20 cellular contexts compared by ENCODE assay signal in the genomic region with DNA sequence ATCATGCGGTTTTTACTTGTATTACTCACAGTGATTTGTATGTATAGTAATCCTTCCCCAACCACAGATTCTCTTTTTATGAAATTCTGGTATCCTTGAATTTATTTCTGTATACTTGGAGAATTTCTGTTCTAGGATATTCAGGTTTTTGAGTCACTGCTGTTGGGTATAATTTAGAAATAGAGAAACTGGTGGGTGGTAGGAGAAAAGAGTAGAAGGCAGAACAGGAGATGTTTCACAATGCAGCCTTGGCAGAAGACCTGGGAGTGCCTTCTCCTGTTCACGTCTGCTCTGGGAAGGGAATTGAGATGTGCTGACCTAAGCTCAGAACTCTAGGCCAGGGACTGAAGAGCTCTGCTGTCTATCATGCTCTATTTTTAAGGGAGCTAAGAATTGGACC.
DNase-seq lines count a peak whose midpoint lies in the region; FAIRE-seq and TF ChIP-seq lines count a peak whose summit lies in the region.
"Had no signal": no experiment of that assay in that cellular context is flagged by ENCODE, and none has a peak within 500 bp of the region (broad histone marks: within the 10 kb centered on the region; RNA-seq: fewer than 3 reads in every experiment).

No MANE protein-coding gene starts in this region.

- intact Hi-C loops in PC-9 (cut with micrococcal nuclease; ENCODE audit: unreplicated experiment): no loop called here

- H3K9me3 ChIP-seq in astrocyte (ENCODE audit: insufficient read depth, low read depth, low read length): no peaks in the 10 kb centered on the region
- H3K9me3 ChIP-seq in neural progenitor cell (ENCODE audit: low read depth): no peaks in the 10 kb centered on the region
- no peaks in the 10 kb centered on the region for H3K9me3 ChIP-seq in PC-9 (ENCODE audit: insufficient read depth, low read depth)
- H3K9me3 ChIP-seq: BLaER1 had no signal

- H3K4me2 ChIP-seq in astrocyte (ENCODE audit: low read length) (no peak overlapping the region), neural progenitor cell (no peak overlapping the region), PC-9 (no peak overlapping the region)
- H3K4me2 ChIP-seq: BLaER1 had no signal

- DNase-seq in HFFc6: peak; percentile 3
- DNase-seq in astrocyte (ENCODE audit: low read depth): peak; percentile 8
- no peak for DNase-seq in neural progenitor cell (ENCODE audit: low spot score)
- DNase-seq in stromal cell of bone marrow (ENCODE audit: low read depth): peak; percentile 4
- no peak for DNase-seq in HuH-7 (ENCODE audit: low spot score)
- DNase-seq in SW 1271 (lab: John Stamatoyannopoulos, UW): no peak
- no peak for DNase-seq in PC-9
- DNase-seq: CD4-positive, CD25-positive, alpha-beta regulatory T cell; DMS153; DND-41; NCI-H1092 treated with DMSO at 0.1 percent for 48 hours; NCI-H1436; NCI-H187 treated with DMSO at 0.1 percent for 48 hours; NCI-H446; NCI-H526; SHP77 treated with DMSO at 0.1 percent for 48 hours had no signal

- H3K79me2 ChIP-seq in astrocyte (ENCODE audit: insufficient read depth, low read length) (no peaks in the 10 kb centered on the region), neural progenitor cell (ENCODE audit: low read depth) (no peaks in the 10 kb centered on the region), PC-9 (ENCODE audit: low read depth) (no peaks in the 10 kb centered on the region)

- no peak overlapping the region for H3K9ac ChIP-seq in astrocyte (ENCODE audit: low read length)
- H3K9ac ChIP-seq in neural progenitor cell: no peak overlapping the region
- H3K9ac ChIP-seq: BLaER1 had no signal

- H3K4me3 ChIP-seq in astrocyte (ENCODE audit: insufficient read depth, low read depth, low read length) (no peak overlapping the region), neural progenitor cell (no peak overlapping the region), PC-9 (no peak overlapping the region)
- H3K4me3 ChIP-seq: BLaER1 had no signal

- H3K27me3 ChIP-seq in astrocyte (ENCODE audit: insufficient read depth, low read length) (no peaks in the 10 kb centered on the region), neural progenitor cell (no peaks in the 10 kb centered on the region), PC-9 (ENCODE audit: insufficient read depth, low read depth) (peaks cover 16% of the 10 kb centered on the region; the same call in 1 of the 2 replicates)
- H3K27me3 ChIP-seq: BLaER1 had no signal

- H3K4me1 ChIP-seq in astrocyte (ENCODE audit: insufficient read depth, low read length) (no peaks in the 10 kb centered on the region), neural progenitor cell (peaks cover 36% of the 10 kb centered on the region), PC-9 (replicated peaks; ENCODE audit: insufficient read depth) (no peaks in the 10 kb centered on the region)
- H3K4me1 ChIP-seq: BLaER1 had no signal

- CTCF ChIA-PET in PC-9 (lab: Charles Lee): no interaction called here

- no peaks in the 10 kb centered on the region for H3K36me3 ChIP-seq in astrocyte (ENCODE audit: insufficient read depth, low read length)
- no peaks in the 10 kb centered on the region for H3K36me3 ChIP-seq in neural progenitor cell
- H3K36me3 ChIP-seq in PC-9 (ENCODE audit: low read depth): no peaks in the 10 kb centered on the region
- H3K36me3 ChIP-seq: BLaER1 had no signal

- H3K4me1 Mint-ChIP-seq in HFFc6 (ENCODE audit: low read depth): peaks cover 18% of the 10 kb centered on the region
- no peaks in the 10 kb centered on the region for H3K4me1 Mint-ChIP-seq in astrocyte (ENCODE audit: low read depth, unreplicated experiment)
- H3K4me1 Mint-ChIP-seq in neural progenitor cell: peaks cover 36% of the 10 kb centered on the region
- H3K4me1 Mint-ChIP-seq: CD4-positive, CD25-positive, alpha-beta regulatory T cell had no signal

- H3K27me3 Mint-ChIP-seq in HFFc6 (ENCODE audit: insufficient read depth): peaks cover 4% of the 10 kb centered on the region
- H3K27me3 Mint-ChIP-seq in astrocyte (ENCODE audit: low read depth, unreplicated experiment): peaks cover 7% of the 10 kb centered on the region
- H3K27me3 Mint-ChIP-seq in neural progenitor cell (ENCODE audit: insufficient read depth, low read depth): peaks cover 2% of the 10 kb centered on the region
- H3K27me3 Mint-ChIP-seq: CD4-positive, CD25-positive, alpha-beta regulatory T cell had no signal

- TF ChIP-seq CTCF in HFFc6 (IDR thresholded peaks at IDR 0.05) (no peak), astrocyte (IDR thresholded peaks at IDR 0.05; ENCODE audit: insufficient read depth, low read depth, low read length) (no peak), neural progenitor cell (IDR thresholded peaks at IDR 0.05) (no peak), PC-9 (conservative IDR thresholded peaks at IDR 0.05) (no peak)

- H4K20me1 ChIP-seq in astrocyte (ENCODE audit: insufficient read depth, low read length) (no peaks in the 10 kb centered on the region), neural progenitor cell (ENCODE audit: low read depth) (no peaks in the 10 kb centered on the region), PC-9 (ENCODE audit: insufficient read depth) (no peaks in the 10 kb centered on the region)
- H4K20me1 ChIP-seq: BLaER1 had no signal

- no peaks in the 10 kb centered on the region; the same call in 1 of the 2 replicates for H3K9me2 ChIP-seq in PC-9 (ENCODE audit: insufficient read depth)

- H3K27ac ChIP-seq in astrocyte (ENCODE audit: low read depth, low read length) (no peak overlapping the region), neural progenitor cell (peak overlapping the region; percentile 18), PC-9 (no peak overlapping the region)
- H3K27ac ChIP-seq: BLaER1 had no signal

- no peaks in the 10 kb centered on the region for H3K36me3 Mint-ChIP-seq in HFFc6 (ENCODE audit: low read depth)
- H3K36me3 Mint-ChIP-seq in astrocyte (ENCODE audit: low read depth, unreplicated experiment): no peaks in the 10 kb centered on the region
- no peaks in the 10 kb centered on the region for H3K36me3 Mint-ChIP-seq in neural progenitor cell
- H3K36me3 Mint-ChIP-seq: CD4-positive, CD25-positive, alpha-beta regulatory T cell had no signal

- H3K9me3 Mint-ChIP-seq in HFFc6: no peaks in the 10 kb centered on the region
- peaks cover 3% of the 10 kb centered on the region for H3K9me3 Mint-ChIP-seq in astrocyte (ENCODE audit: unreplicated experiment)
- H3K9me3 Mint-ChIP-seq in neural progenitor cell: no peaks in the 10 kb centered on the region

- H3F3A ChIP-seq in neural progenitor cell (ENCODE audit: low read depth) (peaks cover 14% of the 10 kb centered on the region), PC-9 (ENCODE audit: insufficient read depth, low read depth) (no peaks in the 10 kb centered on the region)

- H3K27ac Mint-ChIP-seq in HFFc6 (no peak overlapping the region), astrocyte (ENCODE audit: unreplicated experiment) (no peak overlapping the region), neural progenitor cell (no peak overlapping the region)
- H3K27ac Mint-ChIP-seq: CD4-positive, CD25-positive, alpha-beta regulatory T cell had no signal

- POLR2A ChIA-PET in PC-9 (lab: Charles Lee; ENCODE audit: unreplicated experiment): no interaction called here

- H3K4me3 Mint-ChIP-seq in HFFc6 (no peak overlapping the region), astrocyte (ENCODE audit: unreplicated experiment) (no peak overlapping the region), neural progenitor cell (no peak overlapping the region)
- H3K4me3 Mint-ChIP-seq: CD4-positive, CD25-positive, alpha-beta regulatory T cell had no signal

- H2AFZ ChIP-seq in astrocyte (ENCODE audit: low read depth, low read length): no peak overlapping the region
- H2AFZ ChIP-seq in neural progenitor cell (replicated peaks): no peak overlapping the region
- no peak overlapping the region for H2AFZ ChIP-seq in PC-9

- no peak for FAIRE-seq in astrocyte (lab: Jason Lieb, UNC)
- FAIRE-seq: A204.1, GM18507, H54 had no signal

- BruUV-seq in PC-9 (replicated peaks; lab: Mats Ljungman, UMichigan): no TSS peak

Comparison
In these comparisons a context has a peak if more than half of its experiments do, and no peak if none do; other contexts are left out.
1. DNase-seq: peak in HFFc6 (single experiment), astrocyte (single experiment) and stromal cell of bone marrow (single experiment); none in neural progenitor cell (single experiment), HuH-7 (single experiment), SW 1271 (0 of 2) and PC-9 (0 of 2).